8 cellular contexts compared by ENCODE assay signal in genomic region chr6:138105446-138105845, GRCh38.
A peak's percentile ranks its signal among the peaks of the same experiment; 100 is the strongest.
DNase-seq lines count a peak whose midpoint lies in the region; ATAC-seq lines count a peak whose summit lies in the region.

No MANE protein-coding gene starts in this region.

- H3K9ac ChIP-seq in duodenal mucosa (ENCODE audit: low read depth in 1 of 2, low read length in 2 of 2): peak overlapping the region; percentile 85 to 86

- H3K27me3 ChIP-seq in duodenal mucosa (ENCODE audit: control insufficient read depth in 1 of 2, insufficient read depth in 2 of 2, low read length in 2 of 2) (peaks cover 7 to 9% of the 10 kb centered on the region in 2 donors), muscle layer of duodenum (ENCODE audit: low read depth, low read length) (no peaks in the 10 kb centered on the region)

- H3K27ac ChIP-seq in duodenal mucosa (ENCODE audit: low read depth, low read length) (no peak overlapping the region), muscle layer of duodenum (ENCODE audit: low read length) (peak overlapping the region; percentile 94)

- no peaks in the 10 kb centered on the region for H3K9me3 ChIP-seq in duodenal mucosa (ENCODE audit: control insufficient read depth in 1 of 2, low read length in 2 of 2)
- no peaks in the 10 kb centered on the region for H3K9me3 ChIP-seq in muscle layer of duodenum (ENCODE audit: control insufficient read depth in 1 of 2, low read length in 2 of 2)

- H3K4me1 ChIP-seq in duodenal mucosa (ENCODE audit: control insufficient read depth in 1 of 2, insufficient read depth in 2 of 2, low read length in 2 of 2) (peaks cover 17 to 32% of the 10 kb centered on the region in 2 donors), muscle layer of duodenum (ENCODE audit: control insufficient read depth in 1 of 2, insufficient read depth in 2 of 2, low read length in 2 of 2) (peaks cover 6 to 15% of the 10 kb centered on the region in 2 donors)

- DNase-seq in DMS79 (lab: John Stamatoyannopoulos, UW) (peak; percentile 62), NCI-H146 treated with DMSO at 0.1 percent for 48 hours (lab: John Stamatoyannopoulos, UW; ENCODE audit: unreplicated experiment) (peak; percentile 79), DMS114 treated with DMSO at 0.1 percent for 48 hours (lab: John Stamatoyannopoulos, UW; ENCODE audit: unreplicated experiment) (no peak), iPS-NIHi7 (ENCODE audit: extremely low spot score) (no peak)

- peak overlapping the region; percentile 79 to 88 for H3K4me3 ChIP-seq in duodenal mucosa (ENCODE audit: low read depth in 1 of 2, low read length in 2 of 2)
- H3K4me3 ChIP-seq in muscle layer of duodenum (ENCODE audit: low read depth in 1 of 2, low read length in 2 of 2): peak overlapping the region; percentile 75 to 84

- ATAC-seq in GM21526 (IDR thresholded peaks at IDR 0.05; ENCODE audit: low FRiP score, unreplicated experiment) (no peak), GM18907 (IDR thresholded peaks at IDR 0.05; ENCODE audit: unreplicated experiment) (no peak)

- H3K36me3 ChIP-seq in duodenal mucosa (ENCODE audit: control insufficient read depth in 1 of 2, insufficient read depth in 2 of 2, low read length in 2 of 2): no peaks in the 10 kb centered on the region
- H3K36me3 ChIP-seq in muscle layer of duodenum (ENCODE audit: control insufficient read depth in 1 of 2, insufficient read depth in 2 of 2, low read length in 2 of 2): no peaks in the 10 kb centered on the region

Comparison
In these comparisons a context has a peak if more than half of its experiments do, and no peak if none do; other contexts are left out.
1. DNase-seq: peak in DMS79 (single experiment) and NCI-H146 treated with DMSO at 0.1 percent for 48 hours (single experiment); none in DMS114 treated with DMSO at 0.1 percent for 48 hours (single experiment) and iPS-NIHi7 (single experiment).